Comparison of ENCODE assay signal across 6 cellular contexts in genomic region chr19:10568444-10568825, GRCh38. TPM values are rescaled to one million over a fixed set of nuclear protein-coding genes. Genes with fewer than 3 reads are reported as not detected.
DNase-seq lines count a peak whose midpoint lies in the region; ATAC-seq and TF ChIP-seq lines count a peak whose summit lies in the region.

No MANE protein-coding gene starts in this region.

- H3K4me3 ChIP-seq in HCT116 (replicated peaks in 1 of 2; ENCODE audit: low read depth in 1 of 2, low read length in 2 of 2) (peak overlapping the region; percentile 67 to 84), iPS-11a (ENCODE audit: low read depth, low read length) (peak overlapping the region; percentile 60), suprapubic skin (peak overlapping the region; percentile 92)

- no TSS peak for BruUV-seq in HCT116 (replicated peaks; lab: Mats Ljungman, UMichigan)

- TF ChIP-seq EP300 in suprapubic skin (IDR thresholded peaks at IDR 0.05), result no peak

- CTCF ChIA-PET in HCT116 (lab: Charles Lee), result interaction anchor here (1.2 to 2.4 kb wide), 3 partner anchors 13 to 85 kb away, joined by 3 to 7 read pairs (median 5); no protein-coding TSS in a partner anchor

- peak overlapping the region; percentile 66 for H3K9ac ChIP-seq in HCT116 (ENCODE audit: low read length)

- TF ChIP-seq POLR2A in HCT116 (IDR thresholded peaks at IDR 0.05; ENCODE audit: borderline replicate concordance, extremely low read depth, insufficient read depth, insufficient read length) (no peak), suprapubic skin (IDR thresholded peaks at IDR 0.05) (no peak)

- H3K4me2 ChIP-seq in HCT116 (ENCODE audit: low read length), result peak overlapping the region; percentile 98

- H3K79me2 ChIP-seq in HCT116 (ENCODE audit: insufficient read depth, low read length), result peaks cover 20% of the 10 kb centered on the region

- TF ChIP-seq CTCF in HCT116 (IDR thresholded peaks at IDR 0.05 in 2 of 3, conservative IDR thresholded peaks at IDR 0.05 in 1 of 3; ENCODE audit: borderline replicate concordance in 1 of 3, insufficient read depth in 1 of 3, low read depth in 2 of 3, low read length in 2 of 3) (no peak), suprapubic skin (IDR thresholded peaks at IDR 0.05) (no peak)

- DNase-seq in Ammon's horn (ENCODE audit: low spot score), result peak; percentile 46
- DNase-seq in HCT116 (ENCODE audit: low read depth, low spot score), result no peak
- DNase-seq in activated CD4-positive, alpha-beta T cell treated with anti-CD3 and anti-CD28 coated beads for 1 hour, result peak; percentile 49
- DNase-seq in suprapubic skin (ENCODE audit: low spot score in 2 of 2), result peak in 1 of 2 donors; percentile 80
- DNase-seq in ecto neural progenitor cell (ENCODE audit: low spot score), result no peak

- H3K36me3 ChIP-seq in HCT116 (ENCODE audit: control insufficient read depth in 1 of 2, insufficient read depth in 2 of 2, low read length in 2 of 2) (0 out of 4 replicates have a peak, but pooled peaks cover 0 to 5% of the 10 kb centered on the region in 2 experiments), suprapubic skin (no peaks in the 10 kb centered on the region)

- ATAC-seq in HCT116, result peak; percentile 23

- no peaks in the 10 kb centered on the region for H3K27me3 ChIP-seq in HCT116 (ENCODE audit: insufficient read depth, low read length)
- H3K27me3 ChIP-seq in suprapubic skin, result no peaks in the 10 kb centered on the region

- H3K27ac ChIP-seq in HCT116 (ENCODE audit: low read depth, low read length) (peak overlapping the region; percentile 59), suprapubic skin (peak overlapping the region; percentile 87)

- no peak overlapping the region for H2AFZ ChIP-seq in HCT116 (ENCODE audit: low read depth, low read length, poor library complexity, severe bottlenecking)

- H3K9me3 ChIP-seq in HCT116 (ENCODE audit: control insufficient read depth in 1 of 2, insufficient read depth in 1 of 2, low read depth in 1 of 2, low read length in 2 of 2) (no peaks in the 10 kb centered on the region), suprapubic skin (no peaks in the 10 kb centered on the region)

- no peaks in the 10 kb centered on the region for H3K9me2 ChIP-seq in HCT116 (ENCODE audit: insufficient read depth)

- no peak for TF ChIP-seq RAD21 in HCT116 (IDR thresholded peaks at IDR 0.05; ENCODE audit: low read depth)

- H3K4me1 ChIP-seq in HCT116 (ENCODE audit: control insufficient read depth in 1 of 2, insufficient read depth in 2 of 2, low read length in 2 of 2) (peaks cover 31 to 55% of the 10 kb centered on the region in 2 experiments), suprapubic skin (peaks cover 50% of the 10 kb centered on the region)

- RAD21 ChIA-PET in HCT116 (lab: Charles Lee; ENCODE audit: low non-redundant PET in 1 of 2, low total read pairs in 2 of 2, uncharacterized antibody in 2 of 2, unreplicated experiment in 2 of 2), result no interaction called here

- no peaks in the 10 kb centered on the region for H4K20me1 ChIP-seq in HCT116 (ENCODE audit: insufficient read depth)

- no CpG with 5 or more reads among the region's 49 CpGs for WGBS in suprapubic skin

- intact Hi-C loops in HCT116 (cut with micrococcal nuclease), result loop anchor here (2.0 to 5.0 kb wide), 4 partner anchors 24 to 166 kb away; partner anchors contain the start of genes CDC37, ILF3 and KEAP1

- POLR2A ChIA-PET in HCT116 (lab: Charles Lee), result no interaction called here

TF ChIP-seq in HCT116, 20 proteins besides CTCF, POLR2A, EP300 and RAD21:
- no peak for TF ChIP-seq REST (IDR thresholded peaks at IDR 0.05; ENCODE audit: low read depth)
- TF ChIP-seq JUND (IDR thresholded peaks at IDR 0.05), result no peak
- no peak for TF ChIP-seq ZNF274 (IDR thresholded peaks at IDR 0.05; ENCODE audit: low read depth, low read length)
- no peak for TF ChIP-seq MAX (IDR thresholded peaks at IDR 0.05)

RNA-seq across cellular contexts. Expression of gene CDKN2D, which starts 0.3 kb away (rescaled TPM):
- total RNA-seq in HCT116 (2021; ENCODE audit: unreplicated experiment) (13.8 TPM), suprapubic skin (10 to 100 TPM in 2 of 4 donors, 1 to 10 TPM in 2; 8.9 to 11.6 (median 10.3) TPM)
- polyA plus RNA-seq in HCT116 (2012), result 33.3 and 33.5 TPM in 2 replicates

RNA-seq across cellular contexts. Expression of gene KRI1, which starts 2.6 kb away (rescaled TPM):
- total RNA-seq in HCT116 (2021; ENCODE audit: unreplicated experiment) (44.0 TPM), suprapubic skin (10 to 100 TPM; 19.1 to 46.9 (median 24.5) TPM)
- 27.5 and 32.5 TPM in 2 replicates for polyA plus RNA-seq in HCT116 (2012)

RNA-seq across cellular contexts. Expression of gene AP1M2, which starts 18.7 kb away (rescaled TPM):
- total RNA-seq in HCT116 (2021; ENCODE audit: unreplicated experiment), result 111 TPM
- 145 and 167 TPM in 2 replicates for polyA plus RNA-seq in HCT116 (2012)
- total RNA-seq in suprapubic skin, result 10 to 100 TPM; 28.9 to 65.9 (median 59.1) TPM

RNA-seq across cellular contexts. Expression of gene ATG4D, which starts 24.7 kb away (rescaled TPM):
- total RNA-seq in HCT116 (2021; ENCODE audit: unreplicated experiment) (45.4 TPM), suprapubic skin (10 to 100 TPM; 52.2 to 80.8 (median 63.6) TPM)
- 48.3 and 56.9 TPM in 2 replicates for polyA plus RNA-seq in HCT116 (2012)

RNA-seq across cellular contexts. Expression of gene S1PR5, which starts 51.2 kb away (rescaled TPM):
- 4.4 TPM for total RNA-seq in HCT116 (2021; ENCODE audit: unreplicated experiment)
- 2.4 and 2.7 TPM in 2 replicates for polyA plus RNA-seq in HCT116 (2012)
- 10 to 100 TPM; 19.2 to 63.8 (median 26.8) TPM for total RNA-seq in suprapubic skin

Comparison
In these comparisons a context has a peak if more than half of its experiments do, and no peak if none do; other contexts are left out.
1. DNase-seq: peak in Ammon's horn (single experiment) and activated CD4-positive, alpha-beta T cell treated with anti-CD3 and anti-CD28 coated beads for 1 hour (single experiment); none in HCT116 (single experiment) and ecto neural progenitor cell (single experiment).
2. Peak in every context shown above with its lines, with median percentiles within 50 percentile points of each other: H3K4me3 ChIP-seq.